In the genomic region with DNA sequence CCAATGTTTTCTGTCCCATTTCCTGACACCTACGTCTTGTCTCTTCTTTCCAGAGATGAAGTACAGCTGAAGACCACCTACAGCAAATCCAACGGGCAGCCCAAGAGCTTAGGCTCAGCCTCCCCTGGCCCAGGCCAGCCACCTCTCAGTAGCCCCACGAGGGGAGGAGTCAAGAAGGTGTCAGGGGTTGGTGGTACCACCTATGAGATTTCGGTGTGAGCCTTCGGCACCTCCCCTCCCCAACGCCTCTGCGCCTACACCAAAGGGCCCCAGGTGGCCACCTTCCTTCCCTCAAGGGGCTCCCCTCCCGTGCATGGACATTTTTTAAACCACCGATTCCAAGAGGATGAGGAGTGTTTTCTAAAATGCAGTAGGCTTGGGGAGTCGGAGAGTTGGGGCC, we compare ENCODE assay signal across 2 cellular contexts.
A peak's percentile ranks its signal among the peaks of the same experiment; 100 is the strongest.
TF ChIP-seq lines count a peak whose summit lies in the region.

No MANE protein-coding gene starts in this region.

TF ChIP-seq in WTC11, 78 proteins besides CTCF, POLR2A, EP300 and RAD21:
- no peak for TF ChIP-seq TEAD4 (CRISPR knock-in tag; IDR thresholded peaks at IDR 0.05)
- no peak for TF ChIP-seq GTF2I (CRISPR knock-in tag; conservative IDR thresholded peaks at IDR 0.05)
- no peak for TF ChIP-seq TP53 (CRISPR knock-in tag; IDR thresholded peaks at IDR 0.05)
- TF ChIP-seq OVOL2 (CRISPR knock-in tag; IDR thresholded peaks at IDR 0.05; ENCODE audit: borderline replicate concordance): no peak
- TF ChIP-seq RELA (CRISPR knock-in tag; IDR thresholded peaks at IDR 0.05; ENCODE audit: borderline replicate concordance): no peak
- no peak for TF ChIP-seq ZNF317 (CRISPR knock-in tag; IDR thresholded peaks at IDR 0.05; ENCODE audit: borderline replicate concordance, low read depth)
- no peak for TF ChIP-seq FOXJ3 (CRISPR knock-in tag; IDR thresholded peaks at IDR 0.05; ENCODE audit: borderline replicate concordance)
- TF ChIP-seq, protein P1, sequence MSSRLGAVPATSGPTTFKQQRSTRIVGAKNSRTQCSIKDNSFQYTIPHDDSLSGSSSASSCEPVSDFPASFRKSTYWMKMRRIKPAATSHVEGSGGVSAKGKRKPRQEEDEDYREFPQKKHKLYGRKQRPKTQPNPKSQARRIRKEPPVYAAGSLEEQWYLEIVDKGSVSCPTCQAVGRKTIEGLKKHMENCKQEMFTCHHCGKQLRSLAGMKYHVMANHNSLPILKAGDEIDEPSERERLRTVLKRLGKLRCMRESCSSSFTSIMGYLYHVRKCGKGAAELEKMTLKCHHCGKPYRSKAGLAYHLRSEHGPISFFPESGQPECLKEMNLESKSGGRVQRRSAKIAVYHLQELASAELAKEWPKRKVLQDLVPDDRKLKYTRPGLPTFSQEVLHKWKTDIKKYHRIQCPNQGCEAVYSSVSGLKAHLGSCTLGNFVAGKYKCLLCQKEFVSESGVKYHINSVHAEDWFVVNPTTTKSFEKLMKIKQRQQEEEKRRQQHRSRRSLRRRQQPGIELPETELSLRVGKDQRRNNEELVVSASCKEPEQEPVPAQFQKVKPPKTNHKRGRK (CRISPR knock-in tag; IDR thresholded peaks at IDR 0.05; ENCODE audit: borderline replicate concordance): no peak
- no peak for TF ChIP-seq ZNF121 (CRISPR knock-in tag; IDR thresholded peaks at IDR 0.05)
- TF ChIP-seq ZNF671 (CRISPR knock-in tag; IDR thresholded peaks at IDR 0.05): no peak
- TF ChIP-seq, protein P2, sequence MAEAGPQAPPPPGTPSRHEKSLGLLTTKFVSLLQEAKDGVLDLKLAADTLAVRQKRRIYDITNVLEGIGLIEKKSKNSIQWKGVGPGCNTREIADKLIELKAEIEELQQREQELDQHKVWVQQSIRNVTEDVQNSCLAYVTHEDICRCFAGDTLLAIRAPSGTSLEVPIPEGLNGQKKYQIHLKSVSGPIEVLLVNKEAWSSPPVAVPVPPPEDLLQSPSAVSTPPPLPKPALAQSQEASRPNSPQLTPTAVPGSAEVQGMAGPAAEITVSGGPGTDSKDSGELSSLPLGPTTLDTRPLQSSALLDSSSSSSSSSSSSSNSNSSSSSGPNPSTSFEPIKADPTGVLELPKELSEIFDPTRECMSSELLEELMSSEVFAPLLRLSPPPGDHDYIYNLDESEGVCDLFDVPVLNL (CRISPR knock-in tag; IDR thresholded peaks at IDR 0.05; ENCODE audit: borderline replicate concordance, low read depth): no peak
- TF ChIP-seq, protein P3, sequence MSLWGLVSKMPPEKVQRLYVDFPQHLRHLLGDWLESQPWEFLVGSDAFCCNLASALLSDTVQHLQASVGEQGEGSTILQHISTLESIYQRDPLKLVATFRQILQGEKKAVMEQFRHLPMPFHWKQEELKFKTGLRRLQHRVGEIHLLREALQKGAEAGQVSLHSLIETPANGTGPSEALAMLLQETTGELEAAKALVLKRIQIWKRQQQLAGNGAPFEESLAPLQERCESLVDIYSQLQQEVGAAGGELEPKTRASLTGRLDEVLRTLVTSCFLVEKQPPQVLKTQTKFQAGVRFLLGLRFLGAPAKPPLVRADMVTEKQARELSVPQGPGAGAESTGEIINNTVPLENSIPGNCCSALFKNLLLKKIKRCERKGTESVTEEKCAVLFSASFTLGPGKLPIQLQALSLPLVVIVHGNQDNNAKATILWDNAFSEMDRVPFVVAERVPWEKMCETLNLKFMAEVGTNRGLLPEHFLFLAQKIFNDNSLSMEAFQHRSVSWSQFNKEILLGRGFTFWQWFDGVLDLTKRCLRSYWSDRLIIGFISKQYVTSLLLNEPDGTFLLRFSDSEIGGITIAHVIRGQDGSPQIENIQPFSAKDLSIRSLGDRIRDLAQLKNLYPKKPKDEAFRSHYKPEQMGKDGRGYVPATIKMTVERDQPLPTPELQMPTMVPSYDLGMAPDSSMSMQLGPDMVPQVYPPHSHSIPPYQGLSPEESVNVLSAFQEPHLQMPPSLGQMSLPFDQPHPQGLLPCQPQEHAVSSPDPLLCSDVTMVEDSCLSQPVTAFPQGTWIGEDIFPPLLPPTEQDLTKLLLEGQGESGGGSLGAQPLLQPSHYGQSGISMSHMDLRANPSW (CRISPR knock-in tag; conservative IDR thresholded peaks at IDR 0.05; ENCODE audit: low read depth): no peak

TF ChIP-seq in HepG2, 621 proteins besides CTCF, POLR2A, EP300 and RAD21:
- TF ChIP-seq SRY (CRISPR knock-in tag; IDR thresholded peaks at IDR 0.05): no peak
- peak; percentile 15 for TF ChIP-seq RBM22 (optimal IDR thresholded peaks at IDR 0.05; ENCODE audit: low read length)
- TF ChIP-seq, protein P4, sequence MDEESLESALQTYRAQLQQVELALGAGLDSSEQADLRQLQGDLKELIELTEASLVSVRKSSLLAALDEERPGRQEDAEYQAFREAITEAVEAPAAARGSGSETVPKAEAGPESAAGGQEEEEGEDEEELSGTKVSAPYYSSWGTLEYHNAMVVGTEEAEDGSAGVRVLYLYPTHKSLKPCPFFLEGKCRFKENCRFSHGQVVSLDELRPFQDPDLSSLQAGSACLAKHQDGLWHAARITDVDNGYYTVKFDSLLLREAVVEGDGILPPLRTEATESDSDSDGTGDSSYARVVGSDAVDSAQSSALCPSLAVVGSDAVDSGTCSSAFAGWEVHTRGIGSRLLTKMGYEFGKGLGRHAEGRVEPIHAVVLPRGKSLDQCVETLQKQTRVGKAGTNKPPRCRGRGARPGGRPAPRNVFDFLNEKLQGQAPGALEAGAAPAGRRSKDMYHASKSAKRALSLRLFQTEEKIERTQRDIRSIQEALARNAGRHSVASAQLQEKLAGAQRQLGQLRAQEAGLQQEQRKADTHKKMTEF (CRISPR knock-in tag; IDR thresholded peaks at IDR 0.05): no peak
TF ChIP-seq in HepG2: peak in this region for 1.
